Comparison of ENCODE assay signal across 12 cellular contexts in the genomic region with DNA sequence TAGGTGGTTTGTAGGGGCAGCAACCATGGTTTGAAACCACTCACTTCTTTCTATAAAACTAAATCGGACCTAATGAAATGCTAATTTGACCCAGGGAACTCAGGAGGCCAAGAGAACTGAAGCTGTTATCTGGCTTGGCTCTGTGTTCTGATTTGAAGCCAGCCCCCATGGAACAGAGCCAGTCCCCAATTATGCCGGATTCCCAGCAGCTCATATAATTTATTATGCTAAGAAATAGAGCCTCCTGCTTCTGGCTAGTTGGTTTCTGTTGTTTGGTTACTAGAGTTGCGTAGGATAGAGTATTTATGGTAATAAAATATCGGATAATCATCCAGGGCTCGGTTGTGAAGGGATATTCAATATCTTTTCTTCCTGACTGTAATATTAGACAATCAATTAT.
A peak's percentile ranks its signal among the peaks of the same experiment; 100 is the strongest.
DNase-seq lines count a peak whose midpoint lies in the region; ATAC-seq and TF ChIP-seq lines count a peak whose summit lies in the region.
"Had no signal": no experiment of that assay in that cellular context is flagged by ENCODE, and none has a peak within 500 bp of the region (broad histone marks: within the 10 kb centered on the region; RNA-seq: fewer than 3 reads in every experiment).

No MANE protein-coding gene starts in this region.

- DNase-seq in H4 (ENCODE audit: low spot score) (peak; percentile 26), RPMI7951 (ENCODE audit: low read depth) (peak; percentile 42), fibroblast of pulmonary artery (ENCODE audit: low read depth) (peak; percentile 17), sciatic nerve (ENCODE audit: low spot score) (peak; percentile 70), brain microvascular endothelial cell (no peak), T1000 (lab: John Stamatoyannopoulos, UW) (no peak), activated gamma-delta T cell treated with Interleukin-2 at 50 U/mL for 16 hours (no peak)
- no peak for DNase-seq in stimulated activated naive CD4-positive, alpha-beta T cell treated with Interleukin-2 at 50 U/mL for 16 hours (lab: John Stamatoyannopoulos, UW)
- DNase-seq: activated CD8-positive, alpha-beta memory T cell treated with anti-CD3 and anti-CD28 coated beads for 24 hours; EL; kidney had no signal

- H3K4me3 ChIP-seq in fibroblast of pulmonary artery (replicated peaks; ENCODE audit: low read depth, low read length) (no peak overlapping the region), brain microvascular endothelial cell (ENCODE audit: low read depth, low read length) (no peak overlapping the region)
- H3K4me3 ChIP-seq: tibial artery had no signal

- H3K36me3 ChIP-seq in brain microvascular endothelial cell (replicated peaks) = no peaks in the 10 kb centered on the region
- H3K36me3 ChIP-seq: tibial artery had no signal

- ATAC-seq in sciatic nerve = peak; percentile 75

- no peak overlapping the region for H3K27ac ChIP-seq in brain microvascular endothelial cell
- H3K27ac ChIP-seq: tibial artery had no signal

- TF ChIP-seq CTCF in fibroblast of pulmonary artery (IDR thresholded peaks at IDR 0.05; ENCODE audit: low read length, missing control alignments) (no peak), brain microvascular endothelial cell (IDR thresholded peaks at IDR 0.05; ENCODE audit: low read depth, low read length, missing control alignments) (no peak)

- in situ Hi-C loops in brain microvascular endothelial cell (cut with HindIII; ENCODE audit: low pct_ligation_motif_present, low sequenced_read_pairs) = no loop called here

- intact Hi-C loops in sciatic nerve (cut with DNase I) = no loop called here

- H3K27me3 ChIP-seq in brain microvascular endothelial cell (replicated peaks) = no peaks in the 10 kb centered on the region
- H3K27me3 ChIP-seq: tibial artery had no signal

Comparison
In these comparisons a context has a peak if more than half of its experiments do, and no peak if none do; other contexts are left out.
1. DNase-seq: peak in H4 (single experiment), RPMI7951 (single experiment), fibroblast of pulmonary artery (single experiment) and sciatic nerve (single experiment); none in stimulated activated naive CD4-positive, alpha-beta T cell treated with Interleukin-2 at 50 U/mL for 16 hours (single experiment), brain microvascular endothelial cell (single experiment), T1000 (single experiment) and activated gamma-delta T cell treated with Interleukin-2 at 50 U/mL for 16 hours (single experiment).